8 cellular contexts compared by ENCODE assay signal in genomic region chr2:109613922-109614714, GRCh38. TPM values are rescaled to one million over a fixed set of nuclear protein-coding genes. Genes with fewer than 3 reads are reported as not detected.
DNase-seq lines count a peak whose midpoint lies in the region; ATAC-seq and TF ChIP-seq lines count a peak whose summit lies in the region.

TSS of gene SEPTIN10 (minus strand) at chr2:109613966. CDS start at chr2:109613827, 139 bp downstream.
TSS of gene SOWAHC (plus strand) at chr2:109614364. CDS start at chr2:109614490, 126 bp downstream.

- DNase-seq in A172 (ENCODE audit: low spot score) (peak; percentile 97), NCI-H748 treated with DMSO at 0.1 percent for 48 hours (lab: John Stamatoyannopoulos, UW) (peak; percentile 83), activated T-cell treated with anti-CD3 and anti-CD28 coated beads for 1 hour (ENCODE audit: low read depth) (peak; percentile 72), epidermal melanocyte (ENCODE audit: insufficient read length, low spot score) (peak; percentile 88), mesothelial cell of epicardium (ENCODE audit: low spot score in 2 of 2, unreplicated experiment in 2 of 2) (peak; percentile 96 to 97)
- peak; percentile 51 for DNase-seq in stimulated activated CD8-positive, alpha-beta memory T cell treated with anti-CD3 and anti-CD28 coated beads, Interleukin-15, amount 100 ng/mL, for 1 hour (ENCODE audit: low read depth)

- H3K9me3 Mint-ChIP-seq in mesothelial cell of epicardium: no peaks in the 10 kb centered on the region

- H3K36me3 Mint-ChIP-seq in mesothelial cell of epicardium: peaks cover 3% of the 10 kb centered on the region

- H3K27ac Mint-ChIP-seq in mesothelial cell of epicardium: peak within 1 kb of the TSS; percentile 97

- TF ChIP-seq CTCF in mesothelial cell of epicardium (IDR thresholded peaks at IDR 0.05; ENCODE audit: unreplicated experiment): no peak

- peaks cover 54% of the 10 kb centered on the region for H3K4me1 Mint-ChIP-seq in mesothelial cell of epicardium

- no peaks in the 10 kb centered on the region for H3K27me3 Mint-ChIP-seq in mesothelial cell of epicardium (ENCODE audit: low read depth)

- H3K4me3 Mint-ChIP-seq in mesothelial cell of epicardium: peak within 1 kb of the TSS; percentile 90

- ATAC-seq in GM18868 (IDR thresholded peaks at IDR 0.05; ENCODE audit: unreplicated experiment) (peak; percentile 80), HG03280 (IDR thresholded peaks at IDR 0.05; ENCODE audit: unreplicated experiment) (peak; percentile 65)

RNA-seq across cellular contexts. Expression of gene SEPTIN10, which starts in this region (rescaled TPM):
- total RNA-seq in A172 (2014; rRNA removed; shearing (Covaris generic)): 102 and 149 TPM in 2 replicates
- total RNA-seq in mesothelial cell of epicardium: 64.9 to 69.2 TPM (median 69.1 TPM) in 3 replicates

RNA-seq across cellular contexts. Expression of gene SOWAHC, which starts in this region (rescaled TPM):
- total RNA-seq in A172 (2014; rRNA removed; shearing (Covaris generic)): 15.1 and 17.5 TPM in 2 replicates
- total RNA-seq in mesothelial cell of epicardium: 15.9 to 16.8 TPM (median 16.0 TPM) in 3 replicates

Comparison
In these comparisons a context has a peak if more than half of its experiments do, and no peak if none do; other contexts are left out.
1. Peak in every context shown above with its lines: DNase-seq and ATAC-seq.